1 cellular context compared by ENCODE assay signal in the genomic region with DNA sequence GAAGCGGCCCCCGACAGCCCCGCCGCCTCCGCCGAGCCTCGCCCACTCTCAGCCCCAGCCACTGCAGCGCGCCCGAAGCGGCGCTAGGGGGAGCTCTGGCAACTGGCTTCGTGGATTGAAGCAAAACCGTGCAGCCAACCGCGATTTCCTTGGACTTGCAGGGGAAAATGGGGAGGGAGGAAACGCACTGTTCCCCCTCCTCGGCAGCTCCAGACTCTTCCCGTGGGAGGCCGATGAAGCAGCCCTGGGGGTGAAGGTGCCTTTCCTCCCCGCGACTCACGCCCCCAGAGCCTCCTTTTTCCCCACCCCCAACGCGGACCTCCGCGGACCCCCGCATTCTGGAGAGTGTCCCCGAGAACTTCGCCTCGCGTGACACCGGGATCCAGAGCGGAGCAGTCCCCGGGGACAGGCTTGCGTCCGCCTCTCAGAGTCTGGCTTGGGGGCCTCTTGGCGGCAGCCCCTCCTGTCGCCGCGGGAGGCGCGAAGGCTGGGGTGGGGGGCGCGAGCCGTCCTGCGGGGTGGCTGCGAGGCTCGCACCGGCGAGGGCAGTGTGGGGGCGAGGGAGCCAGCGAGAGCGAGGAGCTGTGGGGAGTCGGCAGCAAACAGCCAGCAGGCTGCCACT.
TF ChIP-seq lines count a peak whose summit lies in the region.

No MANE protein-coding gene starts in this region.

TF ChIP-seq in HepG2, 621 proteins besides CTCF, POLR2A, EP300 and RAD21 (continued from another document and continues in another):
- TF ChIP-seq, protein P1, sequence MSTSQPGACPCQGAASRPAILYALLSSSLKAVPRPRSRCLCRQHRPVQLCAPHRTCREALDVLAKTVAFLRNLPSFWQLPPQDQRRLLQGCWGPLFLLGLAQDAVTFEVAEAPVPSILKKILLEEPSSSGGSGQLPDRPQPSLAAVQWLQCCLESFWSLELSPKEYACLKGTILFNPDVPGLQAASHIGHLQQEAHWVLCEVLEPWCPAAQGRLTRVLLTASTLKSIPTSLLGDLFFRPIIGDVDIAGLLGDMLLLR (CRISPR knock-in tag; IDR thresholded peaks at IDR 0.05) = peak; percentile 73
- TF ChIP-seq, protein P2, sequence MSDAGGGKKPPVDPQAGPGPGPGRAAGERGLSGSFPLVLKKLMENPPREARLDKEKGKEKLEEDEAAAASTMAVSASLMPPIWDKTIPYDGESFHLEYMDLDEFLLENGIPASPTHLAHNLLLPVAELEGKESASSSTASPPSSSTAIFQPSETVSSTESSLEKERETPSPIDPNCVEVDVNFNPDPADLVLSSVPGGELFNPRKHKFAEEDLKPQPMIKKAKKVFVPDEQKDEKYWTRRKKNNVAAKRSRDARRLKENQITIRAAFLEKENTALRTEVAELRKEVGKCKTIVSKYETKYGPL (CRISPR knock-in tag; IDR thresholded peaks at IDR 0.05) = no peak
- TF ChIP-seq NR2F1 (CRISPR knock-in tag; IDR thresholded peaks at IDR 0.05) (no peak), FLYWCH1 (CRISPR knock-in tag; IDR thresholded peaks at IDR 0.05) (no peak), ETV6 (CRISPR knock-in tag; conservative IDR thresholded peaks at IDR 0.05) (no peak), MTF1 (CRISPR knock-in tag; IDR thresholded peaks at IDR 0.05) (no peak), RFXANK (CRISPR knock-in tag; IDR thresholded peaks at IDR 0.05) (no peak), ZBTB3 (CRISPR knock-in tag; IDR thresholded peaks at IDR 0.05; ENCODE audit: borderline replicate concordance, low read depth) (no peak), NCOA5 (CRISPR knock-in tag; IDR thresholded peaks at IDR 0.05) (no peak), SNAPC2 (CRISPR knock-in tag; IDR thresholded peaks at IDR 0.05) (no peak), ZNF468 (CRISPR knock-in tag; IDR thresholded peaks at IDR 0.05) (0 out of 2 replicates have a peak, but pooled peaks have one; percentile 44), KDM1A (CRISPR knock-in tag; IDR thresholded peaks at IDR 0.05) (no peak), AGO1 (IDR thresholded peaks at IDR 0.05; ENCODE audit: low read depth, low read length, poor library complexity, severe bottlenecking) (no peak), ETV5 (CRISPR knock-in tag; IDR thresholded peaks at IDR 0.05; ENCODE audit: borderline replicate concordance) (no peak; the same call in 1 of the 2 replicates), USF2 (IDR thresholded peaks at IDR 0.05; ENCODE audit: low read depth, low read length) (no peak), USF2 (CRISPR knock-in tag; IDR thresholded peaks at IDR 0.05; ENCODE audit: borderline replicate concordance) (no peak), HDAC1 (CRISPR knock-in tag; IDR thresholded peaks at IDR 0.05) (peak; percentile 92), ZNF367 (CRISPR knock-in tag; IDR thresholded peaks at IDR 0.05; ENCODE audit: borderline replicate concordance) (no peak), PHF21A (CRISPR knock-in tag; IDR thresholded peaks at IDR 0.05) (0 out of 2 replicates have a peak, but pooled peaks have one; percentile 37), MLLT10 (CRISPR knock-in tag; IDR thresholded peaks at IDR 0.05) (no peak), ZNF143 (CRISPR knock-in tag; IDR thresholded peaks at IDR 0.05) (no peak), ZNF224 (CRISPR knock-in tag; IDR thresholded peaks at IDR 0.05) (no peak), ZNF256 (CRISPR knock-in tag; conservative IDR thresholded peaks at IDR 0.05) (no peak), CBX2 (IDR thresholded peaks at IDR 0.05; ENCODE audit: low read depth, low read length) (no peak), CBX2 (CRISPR knock-in tag; IDR thresholded peaks at IDR 0.05; ENCODE audit: low read depth) (peak; percentile 76; the same call in 1 of the 2 replicates), ATF1 (CRISPR knock-in tag; IDR thresholded peaks at IDR 0.05) (no peak), CAMTA2 (CRISPR knock-in tag; IDR thresholded peaks at IDR 0.05; ENCODE audit: borderline replicate concordance) (peak; percentile 35; the same call in 1 of the 2 replicates), ZHX2 (IDR thresholded peaks at IDR 0.05; ENCODE audit: low read depth) (no peak), ZHX2 (CRISPR knock-in tag; IDR thresholded peaks at IDR 0.05; ENCODE audit: borderline replicate concordance) (no peak), ZNF670 (CRISPR knock-in tag; IDR thresholded peaks at IDR 0.05; ENCODE audit: borderline replicate concordance) (peak; percentile 61; the same call in 1 of the 2 replicates), REXO4 (CRISPR knock-in tag; IDR thresholded peaks at IDR 0.05; ENCODE audit: borderline replicate concordance) (no peak), RBM22 (optimal IDR thresholded peaks at IDR 0.05; ENCODE audit: low read length) (no peak), FOSL2 (CRISPR knock-in tag; IDR thresholded peaks at IDR 0.05) (peak; percentile 59; the same call in 1 of the 2 replicates), ZNF652 (CRISPR knock-in tag; IDR thresholded peaks at IDR 0.05; ENCODE audit: borderline replicate concordance, low read depth) (no peak), RBAK (CRISPR knock-in tag; IDR thresholded peaks at IDR 0.05) (no peak), HNF4A (CRISPR knock-in tag; IDR thresholded peaks at IDR 0.05) (no peak), SMC3 (IDR thresholded peaks at IDR 0.05; ENCODE audit: low read length) (peak; percentile 50), RFX3 (CRISPR knock-in tag; IDR thresholded peaks at IDR 0.05) (no peak), MYC (CRISPR knock-in tag; IDR thresholded peaks at IDR 0.05; ENCODE audit: borderline replicate concordance) (peak; percentile 65; the same call in 1 of the 2 replicates), SIX1 (CRISPR knock-in tag; IDR thresholded peaks at IDR 0.05; ENCODE audit: borderline replicate concordance) (no peak), ZFP62 (CRISPR knock-in tag; IDR thresholded peaks at IDR 0.05) (no peak), ZMYM4 (CRISPR knock-in tag; IDR thresholded peaks at IDR 0.05) (no peak; the same call in 1 of the 2 replicates)
- TF ChIP-seq, protein P3, sequence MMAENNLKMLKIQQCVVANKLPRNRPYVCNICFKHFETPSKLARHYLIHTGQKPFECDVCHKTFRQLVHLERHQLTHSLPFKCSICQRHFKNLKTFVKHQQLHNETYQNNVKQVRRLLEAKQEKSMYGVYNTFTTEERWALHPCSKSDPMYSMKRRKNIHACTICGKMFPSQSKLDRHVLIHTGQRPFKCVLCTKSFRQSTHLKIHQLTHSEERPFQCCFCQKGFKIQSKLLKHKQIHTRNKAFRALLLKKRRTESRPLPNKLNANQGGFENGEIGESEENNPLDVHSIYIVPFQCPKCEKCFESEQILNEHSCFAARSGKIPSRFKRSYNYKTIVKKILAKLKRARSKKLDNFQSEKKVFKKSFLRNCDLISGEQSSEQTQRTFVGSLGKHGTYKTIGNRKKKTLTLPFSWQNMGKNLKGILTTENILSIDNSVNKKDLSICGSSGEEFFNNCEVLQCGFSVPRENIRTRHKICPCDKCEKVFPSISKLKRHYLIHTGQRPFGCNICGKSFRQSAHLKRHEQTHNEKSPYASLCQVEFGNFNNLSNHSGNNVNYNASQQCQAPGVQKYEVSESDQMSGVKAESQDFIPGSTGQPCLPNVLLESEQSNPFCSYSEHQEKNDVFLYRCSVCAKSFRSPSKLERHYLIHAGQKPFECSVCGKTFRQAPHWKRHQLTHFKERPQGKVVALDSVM (CRISPR knock-in tag; IDR thresholded peaks at IDR 0.05) = 0 out of 2 replicates have a peak, but pooled peaks have one; percentile 22
- TF ChIP-seq, protein P4, sequence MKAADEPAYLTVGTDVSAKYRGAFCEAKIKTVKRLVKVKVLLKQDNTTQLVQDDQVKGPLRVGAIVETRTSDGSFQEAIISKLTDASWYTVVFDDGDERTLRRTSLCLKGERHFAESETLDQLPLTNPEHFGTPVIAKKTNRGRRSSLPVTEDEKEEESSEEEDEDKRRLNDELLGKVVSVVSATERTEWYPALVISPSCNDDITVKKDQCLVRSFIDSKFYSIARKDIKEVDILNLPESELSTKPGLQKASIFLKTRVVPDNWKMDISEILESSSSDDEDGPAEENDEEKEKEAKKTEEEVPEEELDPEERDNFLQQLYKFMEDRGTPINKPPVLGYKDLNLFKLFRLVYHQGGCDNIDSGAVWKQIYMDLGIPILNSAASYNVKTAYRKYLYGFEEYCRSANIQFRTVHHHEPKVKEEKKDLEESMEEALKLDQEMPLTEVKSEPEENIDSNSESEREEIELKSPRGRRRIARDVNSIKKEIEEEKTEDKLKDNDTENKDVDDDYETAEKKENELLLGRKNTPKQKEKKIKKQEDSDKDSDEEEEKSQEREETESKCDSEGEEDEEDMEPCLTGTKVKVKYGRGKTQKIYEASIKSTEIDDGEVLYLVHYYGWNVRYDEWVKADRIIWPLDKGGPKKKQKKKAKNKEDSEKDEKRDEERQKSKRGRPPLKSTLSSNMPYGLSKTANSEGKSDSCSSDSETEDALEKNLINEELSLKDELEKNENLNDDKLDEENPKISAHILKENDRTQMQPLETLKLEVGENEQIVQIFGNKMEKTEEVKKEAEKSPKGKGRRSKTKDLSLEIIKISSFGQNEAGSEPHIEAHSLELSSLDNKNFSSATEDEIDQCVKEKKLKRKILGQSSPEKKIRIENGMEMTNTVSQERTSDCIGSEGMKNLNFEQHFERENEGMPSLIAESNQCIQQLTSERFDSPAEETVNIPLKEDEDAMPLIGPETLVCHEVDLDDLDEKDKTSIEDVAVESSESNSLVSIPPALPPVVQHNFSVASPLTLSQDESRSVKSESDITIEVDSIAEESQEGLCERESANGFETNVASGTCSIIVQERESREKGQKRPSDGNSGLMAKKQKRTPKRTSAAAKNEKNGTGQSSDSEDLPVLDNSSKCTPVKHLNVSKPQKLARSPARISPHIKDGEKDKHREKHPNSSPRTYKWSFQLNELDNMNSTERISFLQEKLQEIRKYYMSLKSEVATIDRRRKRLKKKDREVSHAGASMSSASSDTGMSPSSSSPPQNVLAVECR (CRISPR knock-in tag; IDR thresholded peaks at IDR 0.05; ENCODE audit: borderline replicate concordance) = no peak; the same call in 1 of the 2 replicates
- TF ChIP-seq, protein P5, sequence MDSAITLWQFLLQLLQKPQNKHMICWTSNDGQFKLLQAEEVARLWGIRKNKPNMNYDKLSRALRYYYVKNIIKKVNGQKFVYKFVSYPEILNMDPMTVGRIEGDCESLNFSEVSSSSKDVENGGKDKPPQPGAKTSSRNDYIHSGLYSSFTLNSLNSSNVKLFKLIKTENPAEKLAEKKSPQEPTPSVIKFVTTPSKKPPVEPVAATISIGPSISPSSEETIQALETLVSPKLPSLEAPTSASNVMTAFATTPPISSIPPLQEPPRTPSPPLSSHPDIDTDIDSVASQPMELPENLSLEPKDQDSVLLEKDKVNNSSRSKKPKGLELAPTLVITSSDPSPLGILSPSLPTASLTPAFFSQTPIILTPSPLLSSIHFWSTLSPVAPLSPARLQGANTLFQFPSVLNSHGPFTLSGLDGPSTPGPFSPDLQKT (CRISPR knock-in tag; IDR thresholded peaks at IDR 0.05; ENCODE audit: borderline replicate concordance) = no peak
- TF ChIP-seq, protein P6, sequence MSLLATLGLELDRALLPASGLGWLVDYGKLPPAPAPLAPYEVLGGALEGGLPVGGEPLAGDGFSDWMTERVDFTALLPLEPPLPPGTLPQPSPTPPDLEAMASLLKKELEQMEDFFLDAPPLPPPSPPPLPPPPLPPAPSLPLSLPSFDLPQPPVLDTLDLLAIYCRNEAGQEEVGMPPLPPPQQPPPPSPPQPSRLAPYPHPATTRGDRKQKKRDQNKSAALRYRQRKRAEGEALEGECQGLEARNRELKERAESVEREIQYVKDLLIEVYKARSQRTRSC (CRISPR knock-in tag; IDR thresholded peaks at IDR 0.05; ENCODE audit: low read depth) = no peak
